ENCODE assay signal across 12 cellular contexts in the genomic region with DNA sequence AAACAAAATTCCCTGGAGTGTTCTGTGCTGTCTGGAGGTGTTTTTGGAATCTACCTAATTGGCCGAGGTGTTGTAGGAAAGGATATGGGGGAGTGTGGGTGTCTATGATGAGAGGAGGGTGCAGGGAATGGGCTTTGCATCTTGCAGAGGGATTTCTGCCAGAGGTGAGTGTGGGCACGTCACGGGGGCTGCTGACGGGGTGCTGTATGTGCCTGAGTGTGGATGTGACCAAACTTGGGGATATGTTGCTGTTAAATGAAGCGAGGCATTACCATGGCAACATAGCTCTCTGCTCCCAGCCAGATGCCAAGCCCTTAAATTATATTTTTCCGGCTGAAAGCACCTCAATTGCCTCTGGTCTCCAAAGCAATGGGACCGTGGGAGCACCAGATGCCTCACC. TPM values are rescaled to one million over a fixed set of nuclear protein-coding genes. Genes with fewer than 3 reads are reported as not detected.
DNase-seq lines count a peak whose midpoint lies in the region; ATAC-seq and TF ChIP-seq lines count a peak whose summit lies in the region.
"Had no signal": no experiment of that assay in that cellular context is flagged by ENCODE, and none has a peak within 500 bp of the region (broad histone marks: within the 10 kb centered on the region; RNA-seq: fewer than 3 reads in every experiment).

No MANE protein-coding gene starts in this region.

- H3K4me3 ChIP-seq in neural progenitor cell = no peak overlapping the region
- H3K4me3 ChIP-seq in brain microvascular endothelial cell (ENCODE audit: low read depth, low read length) = no peak overlapping the region
- H3K4me3 ChIP-seq: smooth muscle cell had no signal

- peaks cover 16% of the 10 kb centered on the region for H3K4me1 ChIP-seq in neural progenitor cell

- no peak overlapping the region for H3K9ac ChIP-seq in neural progenitor cell

- TF ChIP-seq CTCF in neural progenitor cell (IDR thresholded peaks at IDR 0.05) = no peak
- TF ChIP-seq CTCF in brain microvascular endothelial cell (IDR thresholded peaks at IDR 0.05; ENCODE audit: low read depth, low read length, missing control alignments) = no peak

- H4K20me1 ChIP-seq in neural progenitor cell (ENCODE audit: low read depth) = peaks cover 7% of the 10 kb centered on the region

- no peak overlapping the region for H2AFZ ChIP-seq in neural progenitor cell (replicated peaks)

- no peaks in the 10 kb centered on the region for H3K9me3 ChIP-seq in neural progenitor cell (ENCODE audit: low read depth)

- H3K27me3 ChIP-seq in neural progenitor cell (no peaks in the 10 kb centered on the region), brain microvascular endothelial cell (replicated peaks) (no peaks in the 10 kb centered on the region)

- peak overlapping the region; percentile 72 for H3K4me3 Mint-ChIP-seq in neural progenitor cell
- H3K4me3 Mint-ChIP-seq: activated CD4-positive, alpha-beta T cell treated with anti-CD3 and anti-CD28 coated beads for 36 hours had no signal

- H3K79me2 ChIP-seq in neural progenitor cell (ENCODE audit: low read depth) = no peaks in the 10 kb centered on the region

- H3K36me3 ChIP-seq in neural progenitor cell (no peaks in the 10 kb centered on the region), brain microvascular endothelial cell (replicated peaks) (no peaks in the 10 kb centered on the region)

- peaks cover 5% of the 10 kb centered on the region for H3K27me3 Mint-ChIP-seq in neural progenitor cell (ENCODE audit: insufficient read depth, low read depth)
- H3K27me3 Mint-ChIP-seq: activated CD4-positive, alpha-beta T cell treated with anti-CD3 and anti-CD28 coated beads for 36 hours had no signal

- H3K27ac Mint-ChIP-seq in neural progenitor cell = peak overlapping the region; percentile 100
- H3K27ac Mint-ChIP-seq: activated CD4-positive, alpha-beta T cell treated with anti-CD3 and anti-CD28 coated beads for 36 hours had no signal

- peaks cover 2% of the 10 kb centered on the region for H3K9me3 Mint-ChIP-seq in neural progenitor cell

- ATAC-seq in GM21423 (IDR thresholded peaks at IDR 0.05; ENCODE audit: unreplicated experiment) = no peak
- ATAC-seq: activated CD4-positive, alpha-beta T cell treated with anti-CD3 and anti-CD28 coated beads for 36 hours had no signal

- no peaks in the 10 kb centered on the region for H3K36me3 Mint-ChIP-seq in neural progenitor cell

- DNase-seq in DMS 273 (lab: John Stamatoyannopoulos, UW; ENCODE audit: unreplicated experiment) (peak; percentile 88), NCI-H187 (lab: John Stamatoyannopoulos, UW) (peak; percentile 91 to 96), anterior cingulate cortex (lab: John Stamatoyannopoulos, UW) (peak in 46 of 58 donors; percentile 2 to 72 (median 30)), neural progenitor cell (ENCODE audit: low spot score) (peak; percentile 20), GM19240 (ENCODE audit: insufficient read length, low spot score) (no peak), iPS-NIHi11 (ENCODE audit: low spot score) (no peak), brain microvascular endothelial cell (no peak)
- DNase-seq: activated CD4-positive, alpha-beta T cell treated with anti-CD3 and anti-CD28 coated beads for 36 hours; cerebellar nuclear complex; IMR-90 had no signal

- no peak overlapping the region for H3K27ac ChIP-seq in neural progenitor cell
- no peak overlapping the region for H3K27ac ChIP-seq in brain microvascular endothelial cell

- H3F3A ChIP-seq in neural progenitor cell (ENCODE audit: low read depth) = peaks cover 18% of the 10 kb centered on the region

- H3K4me2 ChIP-seq in neural progenitor cell = peak overlapping the region; percentile 67
- H3K4me2 ChIP-seq: smooth muscle cell had no signal

- in situ Hi-C loops in brain microvascular endothelial cell (cut with HindIII; ENCODE audit: low pct_ligation_motif_present, low sequenced_read_pairs) = no loop called here

- H3K4me1 Mint-ChIP-seq in neural progenitor cell = peaks cover 40% of the 10 kb centered on the region

RNA-seq across cellular contexts. Expression of a gene that starts 44.3 kb away (rescaled TPM):
- 8.0 and 12.3 TPM in 2 replicates for total RNA-seq in neural progenitor cell (ENCODE audit: low replicate concordance)

RNA-seq across cellular contexts. Expression of a gene that starts 47.1 kb away (rescaled TPM):
- 13.1 and 19.2 TPM in 2 replicates for total RNA-seq in neural progenitor cell (ENCODE audit: low replicate concordance)

RNA-seq across cellular contexts. Expression of a gene that starts 47.1 kb away (rescaled TPM):
- 372 and 519 TPM in 2 replicates for total RNA-seq in neural progenitor cell (ENCODE audit: low replicate concordance)

Comparison
In these comparisons a context has a peak if more than half of its experiments do, and no peak if none do; other contexts are left out.
1. DNase-seq: peak in DMS 273 (single experiment), NCI-H187 (2 of 2), anterior cingulate cortex (46 of 58) and neural progenitor cell (single experiment); none in GM19240 (single experiment), iPS-NIHi11 (single experiment) and brain microvascular endothelial cell (single experiment).